In genomic region chr3:85821130-85821756, GRCh38 we compare ENCODE assay signal across 9 cellular contexts.
DNase-seq lines count a peak whose midpoint lies in the region; ATAC-seq and TF ChIP-seq lines count a peak whose summit lies in the region.
"Had no signal": no experiment of that assay in that cellular context is flagged by ENCODE, and none has a peak within 500 bp of the region (broad histone marks: within the 10 kb centered on the region; RNA-seq: fewer than 3 reads in every experiment).

No MANE protein-coding gene starts in this region.

- no peaks in the 10 kb centered on the region for H3K36me3 ChIP-seq in PC-9 (ENCODE audit: low read depth)
- H3K36me3 ChIP-seq in hepatocyte (replicated peaks; ENCODE audit: insufficient read depth, low read depth) = no peaks in the 10 kb centered on the region

- H3K4me1 ChIP-seq in PC-9 (replicated peaks; ENCODE audit: insufficient read depth) (no peaks in the 10 kb centered on the region), hepatocyte (ENCODE audit: insufficient read depth) (no peaks in the 10 kb centered on the region)
- H3K4me1 ChIP-seq: parathyroid adenoma had no signal

- H3K79me2 ChIP-seq in PC-9 (ENCODE audit: low read depth) (no peaks in the 10 kb centered on the region), hepatocyte (no peaks in the 10 kb centered on the region)
- H3K79me2 ChIP-seq: parathyroid adenoma had no signal

- no peaks in the 10 kb centered on the region for H3K27me3 ChIP-seq in PC-9 (ENCODE audit: insufficient read depth, low read depth)
- H3K27me3 ChIP-seq in hepatocyte = no peaks in the 10 kb centered on the region

- H3K4me3 ChIP-seq in PC-9 (no peak overlapping the region), hepatocyte (no peak overlapping the region)

- WGBS in hepatocyte (ENCODE audit: low lambda C conversion rate, missing lambda C conversion rate) = 27% methylated on average over 1 of the region's 1 CpG

- no peaks in the 10 kb centered on the region for H3K9me2 ChIP-seq in PC-9 (ENCODE audit: insufficient read depth)
- no peaks in the 10 kb centered on the region for H3K9me2 ChIP-seq in hepatocyte (replicated peaks; ENCODE audit: insufficient read depth)

- intact Hi-C loops in PC-9 (cut with micrococcal nuclease; ENCODE audit: unreplicated experiment) = loop anchor here (1.0 to 2.0 kb wide), 2 partner anchors 424 to 742 kb away; no protein-coding TSS in a partner anchor

- POLR2A ChIA-PET in PC-9 (lab: Charles Lee; ENCODE audit: unreplicated experiment) = no interaction called here

- CTCF ChIA-PET in PC-9 (lab: Charles Lee) = no interaction called here

- H3K4me2 ChIP-seq in PC-9 (no peak overlapping the region), hepatocyte (no peak overlapping the region)

- BruUV-seq in PC-9 (replicated peaks; lab: Mats Ljungman, UMichigan) = no TSS peak

- TF ChIP-seq CTCF in PC-9 (conservative IDR thresholded peaks at IDR 0.05) = peak; percentile 73
- TF ChIP-seq CTCF in hepatocyte (IDR thresholded peaks at IDR 0.05; ENCODE audit: poor library complexity) = peak; percentile 63

- no peaks in the 10 kb centered on the region for H4K20me1 ChIP-seq in PC-9 (ENCODE audit: insufficient read depth)
- H4K20me1 ChIP-seq in hepatocyte (ENCODE audit: insufficient read depth, poor library complexity, severe bottlenecking) = no peaks in the 10 kb centered on the region

- H2AFZ ChIP-seq in PC-9 (no peak overlapping the region), hepatocyte (no peak overlapping the region)
- H2AFZ ChIP-seq: parathyroid adenoma had no signal

- no peaks in the 10 kb centered on the region for H3F3A ChIP-seq in PC-9 (ENCODE audit: insufficient read depth, low read depth)

- H3K9me3 ChIP-seq in PC-9 (ENCODE audit: insufficient read depth, low read depth) (no peaks in the 10 kb centered on the region), hepatocyte (ENCODE audit: low read depth) (no peaks in the 10 kb centered on the region)

- peak; percentile 87 for ATAC-seq in HG03342 (IDR thresholded peaks at IDR 0.05; ENCODE audit: unreplicated experiment)
- no peak for ATAC-seq in GM21390 (IDR thresholded peaks at IDR 0.05; ENCODE audit: unreplicated experiment)

- peak; percentile 8 for DNase-seq in activated CD4-positive, alpha-beta T cell treated with anti-CD3 and anti-CD28 coated beads for 48 hours
- no peak for DNase-seq in activated CD4-positive, alpha-beta T cell treated with anti-CD3 and anti-CD28 coated beads, Interleukin-2, amount 50 U/mL, for 4 hours
- DNase-seq in PC-9 = peak in 1 of 2 experiments; percentile 32
- peak; percentile 68 for DNase-seq in hepatocyte (ENCODE audit: low spot score)
- no peak for DNase-seq in GF-D8 (lab: John Stamatoyannopoulos, UW)
- no peak for DNase-seq in activated CD4-positive, CD25-positive, alpha-beta regulatory T cell treated with anti-CD3 and anti-CD28 coated beads, Interleukin-2, amount 50 U/mL, for 72 hours

- no peak overlapping the region for H3K27ac ChIP-seq in PC-9
- H3K27ac ChIP-seq in hepatocyte = no peak overlapping the region
- H3K27ac ChIP-seq: parathyroid adenoma had no signal

Comparison
In these comparisons a context has a peak if more than half of its experiments do, and no peak if none do; other contexts are left out.
1. DNase-seq: peak in activated CD4-positive, alpha-beta T cell treated with anti-CD3 and anti-CD28 coated beads for 48 hours (single experiment) and hepatocyte (single experiment); none in activated CD4-positive, alpha-beta T cell treated with anti-CD3 and anti-CD28 coated beads, Interleukin-2, amount 50 U/mL, for 4 hours (0 of 2), GF-D8 (single experiment) and activated CD4-positive, CD25-positive, alpha-beta regulatory T cell treated with anti-CD3 and anti-CD28 coated beads, Interleukin-2, amount 50 U/mL, for 72 hours (single experiment).